In genomic region chr19:15538774-15539173, GRCh38 we compare ENCODE assay signal across 20 cellular contexts. TPM values are rescaled to one million over a fixed set of nuclear protein-coding genes. Genes with fewer than 3 reads are reported as not detected.
A peak's percentile ranks its signal among the peaks of the same experiment; 100 is the strongest.
DNase-seq lines count a peak whose midpoint lies in the region; TF ChIP-seq lines count a peak whose summit lies in the region.
"Had no signal": no experiment of that assay in that cellular context is flagged by ENCODE, and none has a peak within 500 bp of the region (broad histone marks: within the 10 kb centered on the region; RNA-seq: fewer than 3 reads in every experiment).

No MANE protein-coding gene starts in this region.

- H3F3A ChIP-seq in smooth muscle cell (ENCODE audit: low read depth): no peaks in the 10 kb centered on the region

- 71% methylated on average over 1 of the region's 1 CpG for WGBS in smooth muscle cell (ENCODE audit: low lambda C conversion rate)

- DNase-seq in A172 (ENCODE audit: low spot score): peak; percentile 29
- DNase-seq in GM12865 (ENCODE audit: low read depth): peak; percentile 31
- peak; percentile 43 for DNase-seq in dermis blood vessel endothelial cell
- DNase-seq in AML-193 (lab: John Stamatoyannopoulos, UW): no peak
- no peak for DNase-seq in SW480 (ENCODE audit: low spot score)
- no peak for DNase-seq in smooth muscle cell (lab: John Stamatoyannopoulos, UW; ENCODE audit: unreplicated experiment)
- DNase-seq: activated CD4-positive, CD25-positive, alpha-beta regulatory T cell treated with anti-CD3 and anti-CD28 coated beads, Interleukin-2, amount 50 U/mL, for 72 hours; aorta; CD8-positive, alpha-beta memory T cell; DMS79 treated with DMSO at 0.1 percent for 48 hours; heart right ventricle; immature natural killer cell; NCI-H510A treated with DMSO at 0.1 percent for 48 hours; nucleus accumbens; retina had no signal

- H3K27ac ChIP-seq in smooth muscle cell (ENCODE audit: low read depth): no peak overlapping the region
- H3K27ac ChIP-seq: heart right ventricle, SJSA1, suprapubic skin had no signal

- no peak overlapping the region for H3K9ac ChIP-seq in smooth muscle cell (ENCODE audit: low read depth)

- no peaks in the 10 kb centered on the region for H3K4me1 ChIP-seq in smooth muscle cell (ENCODE audit: low read depth)
- H3K4me1 ChIP-seq: heart right ventricle, SJSA1, suprapubic skin had no signal

- H3K9me3 ChIP-seq in smooth muscle cell (replicated peaks; ENCODE audit: low read depth): no peaks in the 10 kb centered on the region
- H3K9me3 ChIP-seq: SJSA1 had no signal

- TF ChIP-seq CTCF in GM12865 (IDR thresholded peaks at IDR 0.05; ENCODE audit: insufficient read depth, low read depth, low read length, missing control alignments) (no peak), smooth muscle cell (IDR thresholded peaks at IDR 0.05; ENCODE audit: borderline replicate concordance, insufficient read depth, poor library complexity, severe bottlenecking) (no peak)

- no peak overlapping the region for H2AFZ ChIP-seq in smooth muscle cell (ENCODE audit: low read depth)

- no peaks in the 10 kb centered on the region for H4K20me1 ChIP-seq in smooth muscle cell (ENCODE audit: low read depth)

- H3K27me3 ChIP-seq in smooth muscle cell (ENCODE audit: low read depth): no peaks in the 10 kb centered on the region
- H3K27me3 ChIP-seq: SJSA1 had no signal

- no peaks in the 10 kb centered on the region for H3K36me3 ChIP-seq in smooth muscle cell (ENCODE audit: low read depth)
- H3K36me3 ChIP-seq: heart right ventricle, SJSA1, suprapubic skin had no signal

- H3K79me2 ChIP-seq in smooth muscle cell (ENCODE audit: low read depth): no peaks in the 10 kb centered on the region

- H3K4me3 ChIP-seq in GM12865 (ENCODE audit: low read depth, low read length) (no peak overlapping the region), smooth muscle cell (no peak overlapping the region)
- H3K4me3 ChIP-seq: heart right ventricle, lung, SJSA1, suprapubic skin had no signal

- no peak overlapping the region for H3K4me2 ChIP-seq in smooth muscle cell

TF ChIP-seq in PFSK-1, 5 proteins besides CTCF, POLR2A, EP300 and RAD21:
- TF ChIP-seq SIN3A (IDR thresholded peaks at IDR 0.05; ENCODE audit: borderline replicate concordance, insufficient read depth, low read length): no peak
- peak; percentile 81 to 92 for TF ChIP-seq REST (IDR thresholded peaks at IDR 0.05; ENCODE audit: insufficient read depth in 1 of 2, low read depth in 2 of 2, low read length in 2 of 2)
TF ChIP-seq in PFSK-1: peak in this region for 1.

RNA-seq across cellular contexts. Expression of gene CYP4F22, which starts 30.4 kb away (rescaled TPM):
- total RNA-seq in A172 (2014; rRNA removed; shearing (Covaris generic)): not detected in 2 replicates
- polyA plus RNA-seq in PFSK-1 (2012; ENCODE audit: insufficient read length, low read depth): 1.7 TPM
- total RNA-seq in dermis blood vessel endothelial cell (not detected in 2 replicates), smooth muscle cell (not detected in 2 replicates)
- not detected in 2 replicates for polyA plus RNA-seq in smooth muscle cell
- total RNA-seq: aorta, cerebellum, heart right ventricle, SJSA1 had no signal
- polyA plus RNA-seq: aorta, heart right ventricle had no signal

RNA-seq across cellular contexts. Expression of gene PGLYRP2, which starts 59.5 kb away (rescaled TPM):
- total RNA-seq in A172 (2014; rRNA removed; shearing (Covaris generic)): not detected in 2 replicates
- not detected for polyA plus RNA-seq in PFSK-1 (2012; ENCODE audit: insufficient read length, low read depth)
- total RNA-seq in dermis blood vessel endothelial cell (0.05 TPM in 1 of 2 replicates, not detected in the other), smooth muscle cell (not detected in 2 replicates)
- not detected in 2 replicates for polyA plus RNA-seq in smooth muscle cell
- total RNA-seq: aorta, cerebellum, heart right ventricle, lung, SJSA1 had no signal
- polyA plus RNA-seq: aorta, heart right ventricle had no signal

Comparison
In these comparisons a context has a peak if more than half of its experiments do, and no peak if none do; other contexts are left out.
1. DNase-seq: peak in A172 (single experiment), GM12865 (single experiment) and dermis blood vessel endothelial cell (single experiment); none in AML-193 (0 of 2), SW480 (single experiment) and smooth muscle cell (single experiment).